20 cellular contexts compared by ENCODE assay signal in the genomic region with DNA sequence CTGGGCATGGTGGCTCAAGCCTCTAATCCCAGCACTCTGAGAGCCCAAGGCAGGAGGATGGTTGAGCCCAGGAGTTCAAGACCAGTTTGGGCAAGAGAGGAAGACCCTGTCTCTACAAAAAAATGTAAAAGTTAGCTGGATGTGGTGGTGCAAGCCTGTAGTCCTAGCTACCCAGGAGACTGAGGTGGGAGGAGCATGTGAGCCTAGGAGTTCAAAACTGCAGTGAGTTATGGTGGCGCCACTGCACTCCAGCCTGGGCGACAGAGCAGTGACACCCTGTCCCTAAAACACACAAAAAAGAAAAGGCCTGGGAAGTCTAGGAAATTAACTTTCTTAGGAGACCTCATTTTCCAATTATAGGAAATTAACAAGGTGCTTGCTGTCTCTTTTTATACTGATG.
DNase-seq lines count a peak whose midpoint lies in the region; ATAC-seq, FAIRE-seq and TF ChIP-seq lines count a peak whose summit lies in the region.
"Had no signal": no experiment of that assay in that cellular context is flagged by ENCODE, and none has a peak within 500 bp of the region (broad histone marks: within the 10 kb centered on the region; RNA-seq: fewer than 3 reads in every experiment).

No MANE protein-coding gene starts in this region.

- CTCF ChIA-PET in HepG2 (lab: Yijun Ruan, JAX; ENCODE audit: low intra/inter-chr PET ratio, low total read pairs) = no interaction called here

- H3K4me3 ChIP-seq in HepG2 (replicated peaks in 1 of 3; ENCODE audit: insufficient read depth in 1 of 3, low read depth in 2 of 3, low read length in 3 of 3) (no peak overlapping the region), right lobe of liver (no peak overlapping the region), WERI-Rb-1 (ENCODE audit: low read depth, low read length) (no peak overlapping the region), H7 (ENCODE audit: insufficient read depth, low read depth, low read length) (no peak overlapping the region), breast epithelium (no peak overlapping the region)
- H3K4me3 ChIP-seq: GM12878, HAP-1 had no signal

- intact Hi-C loops in HepG2 (cut with micrococcal nuclease; ENCODE audit: unreplicated experiment) = no loop called here
- intact Hi-C loops in right lobe of liver (cut with DNase I) = no loop called here
- intact Hi-C loops in breast epithelium (cut with DNase I; ENCODE audit: low total_unique reads) = no loop called here

- FAIRE-seq in HepG2 (lab: Jason Lieb, UNC) = no peak
- FAIRE-seq: GM12878 had no signal

- POLR2A ChIA-PET in HepG2 (lab: Yijun Ruan, JAX) = no interaction called here

- H2AFZ ChIP-seq in HepG2 (ENCODE audit: low read length) = no peak overlapping the region

- peaks cover 5% of the 10 kb centered on the region for H3K4me1 Mint-ChIP-seq in stimulated activated effector memory CD8-positive, alpha-beta T cell treated with anti-CD3 and anti-CD28 coated beads, Interleukin-12 subunit alpha, Interleukin-12 subunit beta, amount 100 ng/mL, for 72 hours
- H3K4me1 Mint-ChIP-seq: IgD-negative memory B cell had no signal

- no peaks in the 10 kb centered on the region for H3K79me2 ChIP-seq in HepG2 (ENCODE audit: insufficient read depth, low read length)

- peaks cover 0 to 8% of the 10 kb centered on the region in 2 experiments; a peak in 2 of 5 replicates for H3K27me3 ChIP-seq in HepG2 (ENCODE audit: control insufficient read depth in 1 of 2, insufficient read depth in 2 of 2, low read length in 2 of 2)
- H3K27me3 ChIP-seq in right lobe of liver = no peaks in the 10 kb centered on the region
- H3K27me3 ChIP-seq in WERI-Rb-1 (ENCODE audit: insufficient read depth, low read depth, severe bottlenecking) = no peaks in the 10 kb centered on the region
- no peaks in the 10 kb centered on the region; the same call in 1 of the 2 replicates for H3K27me3 ChIP-seq in H7 (ENCODE audit: control insufficient read depth, insufficient read depth, low read length)
- H3K27me3 ChIP-seq in breast epithelium = peaks cover 0 to 4% of the 10 kb centered on the region in 2 donors
- H3K27me3 ChIP-seq: BE2C had no signal

- H4K20me1 ChIP-seq in HepG2 (ENCODE audit: insufficient read depth, low read length) = no peaks in the 10 kb centered on the region

- H3K27ac ChIP-seq in HepG2 (ENCODE audit: extremely low read length, insufficient read depth, low read length) (no peak overlapping the region), right lobe of liver (no peak overlapping the region), WERI-Rb-1 (peak overlapping the region; percentile 36; the same call in 1 of the 2 replicates), breast epithelium (no peak overlapping the region)

- ATAC-seq in HepG2 (peak; percentile 47), right lobe of liver (no peak)
- ATAC-seq in stimulated activated effector memory CD8-positive, alpha-beta T cell treated with anti-CD3 and anti-CD28 coated beads, Interleukin-12 subunit alpha, Interleukin-12 subunit beta, amount 100 ng/mL, for 72 hours = no peak
- ATAC-seq: GM12878, Panc1 had no signal

- DNase-seq in HepG2 (ENCODE audit: low spot score) = no peak
- DNase-seq in right lobe of liver = no peak
- DNase-seq in WERI-Rb-1 = no peak
- peak; percentile 50 for DNase-seq in islet precursor cell
- DNase-seq in stimulated activated effector memory CD8-positive, alpha-beta T cell treated with anti-CD3 and anti-CD28 coated beads, Interleukin-12 subunit alpha, Interleukin-12 subunit beta, amount 100 ng/mL, for 72 hours (ENCODE audit: low spot score in 2 of 2) = no peak
- no peak for DNase-seq in H7
- no peak for DNase-seq in breast epithelium (ENCODE audit: low spot score in 2 of 2)
- DNase-seq: BE2C, DMS79, MV-4-11, NCI-H1694, NCI-H2081, NCI-H2171, NCI-H345, NCI-H524, NCI-H82 had no signal

- no TSS peak for BruUV-seq in HepG2 (replicated peaks; lab: Mats Ljungman, UMichigan)

- no peaks in the 10 kb centered on the region for H3K9me3 Mint-ChIP-seq in stimulated activated effector memory CD8-positive, alpha-beta T cell treated with anti-CD3 and anti-CD28 coated beads, Interleukin-12 subunit alpha, Interleukin-12 subunit beta, amount 100 ng/mL, for 72 hours
- H3K9me3 Mint-ChIP-seq: IgD-negative memory B cell had no signal

- TF ChIP-seq CTCF in HepG2 (CRISPR knock-in tag; IDR thresholded peaks at IDR 0.05) = no peak
- no peak for TF ChIP-seq CTCF in right lobe of liver (IDR thresholded peaks at IDR 0.05)
- TF ChIP-seq CTCF in WERI-Rb-1 (IDR thresholded peaks at IDR 0.05; ENCODE audit: low read depth, low read length) = peak; percentile 20; the same call in 1 of the 2 replicates
- no peak for TF ChIP-seq CTCF in breast epithelium (IDR thresholded peaks at IDR 0.05)

- in situ Hi-C loops in HepG2 (cut with HindIII; ENCODE audit: extremely low pct_ligation_motif_present, low pct_unique_long_range_greater_than_20kb) = no loop called here

- no peak overlapping the region for H3K4me3 Mint-ChIP-seq in stimulated activated effector memory CD8-positive, alpha-beta T cell treated with anti-CD3 and anti-CD28 coated beads, Interleukin-12 subunit alpha, Interleukin-12 subunit beta, amount 100 ng/mL, for 72 hours
- H3K4me3 Mint-ChIP-seq: IgD-negative memory B cell had no signal

- H3K9ac ChIP-seq in HepG2 (ENCODE audit: insufficient read depth, low read depth, low read length) = no peak overlapping the region

- no peak overlapping the region for H3K4me2 ChIP-seq in HepG2 (ENCODE audit: low read depth, low read length)

- H3K4me1 ChIP-seq in HepG2 (ENCODE audit: insufficient read depth, low read length) = peaks cover 7% of the 10 kb centered on the region; the same call in 1 of the 2 replicates
- H3K4me1 ChIP-seq in right lobe of liver = no peaks in the 10 kb centered on the region
- H3K4me1 ChIP-seq in breast epithelium = no peaks in the 10 kb centered on the region
- H3K4me1 ChIP-seq: BE2C, HAP-1 had no signal

- no peak for TF ChIP-seq POLR2A in HepG2 (IDR thresholded peaks at IDR 0.05; ENCODE audit: insufficient read depth in 1 of 2, low read depth in 2 of 2, low read length in 2 of 2)
- TF ChIP-seq POLR2A in right lobe of liver (IDR thresholded peaks at IDR 0.05) = no peak
- TF ChIP-seq POLR2A in breast epithelium (IDR thresholded peaks at IDR 0.05) = no peak

- 7% methylated on average over 2 of the region's 2 CpGs for WGBS in HepG2 (ENCODE audit: low lambda C conversion rate)
- 90% methylated on average over 2 of the region's 2 CpGs for WGBS in right lobe of liver (ENCODE audit: insufficient coverage, low coverage, low lambda C conversion rate, missing lambda C conversion rate)

- H3K36me3 ChIP-seq in HepG2 (replicated peaks in 1 of 2; ENCODE audit: control insufficient read depth in 1 of 2, insufficient read depth in 2 of 2, low read length in 2 of 2) (no peaks in the 10 kb centered on the region), right lobe of liver (no peaks in the 10 kb centered on the region), WERI-Rb-1 (no peaks in the 10 kb centered on the region), H7 (replicated peaks; ENCODE audit: control insufficient read depth, insufficient read depth, low read length) (no peaks in the 10 kb centered on the region), breast epithelium (no peaks in the 10 kb centered on the region)
- H3K36me3 ChIP-seq: BE2C, HAP-1 had no signal

- H3K9me3 ChIP-seq in HepG2 (ENCODE audit: low read length) (no peaks in the 10 kb centered on the region), right lobe of liver (no peaks in the 10 kb centered on the region), WERI-Rb-1 (ENCODE audit: severe bottlenecking) (no peaks in the 10 kb centered on the region), breast epithelium (no peaks in the 10 kb centered on the region)
- H3K9me3 ChIP-seq: BE2C, HAP-1 had no signal

- peak overlapping the region; percentile 78 for H3K27ac Mint-ChIP-seq in stimulated activated effector memory CD8-positive, alpha-beta T cell treated with anti-CD3 and anti-CD28 coated beads, Interleukin-12 subunit alpha, Interleukin-12 subunit beta, amount 100 ng/mL, for 72 hours

- TF ChIP-seq EP300 in HepG2 (IDR thresholded peaks at IDR 0.05; ENCODE audit: low read depth in 2 of 2, low read length in 2 of 2) = no peak
- no peak for TF ChIP-seq EP300 in HepG2 (CRISPR knock-in tag; IDR thresholded peaks at IDR 0.05; ENCODE audit: borderline replicate concordance)

- peaks cover 10% of the 10 kb centered on the region for H3K36me3 Mint-ChIP-seq in stimulated activated effector memory CD8-positive, alpha-beta T cell treated with anti-CD3 and anti-CD28 coated beads, Interleukin-12 subunit alpha, Interleukin-12 subunit beta, amount 100 ng/mL, for 72 hours

- no peak for TF ChIP-seq RAD21 in HepG2 (CRISPR knock-in tag; IDR thresholded peaks at IDR 0.05)

TF ChIP-seq in HepG2, 621 proteins besides CTCF, POLR2A, EP300 and RAD21 (continues in another document):
- TF ChIP-seq ASH2L (IDR thresholded peaks at IDR 0.05; ENCODE audit: insufficient read length, low read depth, low read length) (no peak), IRX3 (CRISPR knock-in tag; IDR thresholded peaks at IDR 0.05; ENCODE audit: borderline replicate concordance, low read depth) (no peak), ZNF556 (CRISPR knock-in tag; IDR thresholded peaks at IDR 0.05; ENCODE audit: borderline replicate concordance) (no peak), MYC (CRISPR knock-in tag; IDR thresholded peaks at IDR 0.05; ENCODE audit: borderline replicate concordance) (no peak), ZBTB26 (CRISPR knock-in tag; IDR thresholded peaks at IDR 0.05; ENCODE audit: borderline replicate concordance) (no peak), FOXO1 (CRISPR knock-in tag; IDR thresholded peaks at IDR 0.05) (no peak), KDM4B (CRISPR knock-in tag; IDR thresholded peaks at IDR 0.05) (no peak), KDM5A (IDR thresholded peaks at IDR 0.05; ENCODE audit: borderline replicate concordance, low read length) (no peak), ZNF251 (CRISPR knock-in tag; IDR thresholded peaks at IDR 0.05) (no peak)
